19 cellular contexts compared by ENCODE assay signal in genomic region chr1:203777596-203777995, GRCh38. TPM values are rescaled to one million over a fixed set of nuclear protein-coding genes. Genes with fewer than 3 reads are reported as not detected.
"Had no signal": no experiment of that assay in that cellular context is flagged by ENCODE, and none has a peak within 500 bp of the region (broad histone marks: within the 10 kb centered on the region; RNA-seq: fewer than 3 reads in every experiment).

No MANE protein-coding gene starts in this region.

- H3K4me3 Mint-ChIP-seq: activated naive CD4-positive, alpha-beta T cell treated with anti-CD3 and anti-CD28 coated beads for 36 hours; central memory CD8-positive, alpha-beta T cell; nephron progenitor cell; stimulated activated naive CD8-positive, alpha-beta T cell treated with anti-CD3 and anti-CD28 coated beads, Interleukin-15, amount 100 ng/mL, for 72 hours; T-cell; T-helper 2 cell treated with Interferon-gamma antibody and Interleukin-4, amounts not matched to agents 5 μg/mL and 100 μg/mL, for 36 hours had no signal

- H3K27ac Mint-ChIP-seq: activated naive CD4-positive, alpha-beta T cell treated with anti-CD3 and anti-CD28 coated beads for 36 hours; nephron progenitor cell; stimulated activated naive CD8-positive, alpha-beta T cell treated with anti-CD3 and anti-CD28 coated beads, Interleukin-15, amount 100 ng/mL, for 72 hours; T-helper 2 cell treated with Interferon-gamma antibody and Interleukin-4, amounts not matched to agents 5 μg/mL and 100 μg/mL, for 36 hours had no signal

- H3K4me3 ChIP-seq: colonic mucosa, dorsolateral prefrontal cortex, esophagus squamous epithelium, gastroesophageal sphincter, pancreas, psoas muscle, right atrium auricular region, tibial artery had no signal

- H3K36me3 ChIP-seq: colonic mucosa, esophagus squamous epithelium, gastroesophageal sphincter, pancreas, right atrium auricular region, tibial artery had no signal

- H3K9me3 Mint-ChIP-seq: activated naive CD4-positive, alpha-beta T cell treated with anti-CD3 and anti-CD28 coated beads for 36 hours; central memory CD8-positive, alpha-beta T cell; nephron progenitor cell; stimulated activated naive CD8-positive, alpha-beta T cell treated with anti-CD3 and anti-CD28 coated beads, Interleukin-15, amount 100 ng/mL, for 72 hours; T-cell; T-helper 2 cell treated with Interferon-gamma antibody and Interleukin-4, amounts not matched to agents 5 μg/mL and 100 μg/mL, for 36 hours had no signal

- H3K27me3 Mint-ChIP-seq: central memory CD8-positive, alpha-beta T cell; stimulated activated naive CD8-positive, alpha-beta T cell treated with anti-CD3 and anti-CD28 coated beads, Interleukin-15, amount 100 ng/mL, for 72 hours; T-cell had no signal

- H3K27me3 ChIP-seq: colonic mucosa, dorsolateral prefrontal cortex, esophagus squamous epithelium, gastroesophageal sphincter, pancreas, right atrium auricular region, tibial artery had no signal

- DNase-seq: activated CD4-positive, alpha-beta T cell treated with anti-CD3 and anti-CD28 coated beads for 1 hour; activated naive CD4-positive, alpha-beta T cell treated with anti-CD3 and anti-CD28 coated beads for 36 hours; colonic mucosa; dorsolateral prefrontal cortex; esophagus squamous epithelium; head of caudate nucleus; hypothalamus; left cardiac atrium; nephron progenitor cell; pancreas; psoas muscle; stimulated activated naive CD8-positive, alpha-beta T cell treated with anti-CD3 and anti-CD28 coated beads, Interleukin-15, amount 100 ng/mL, for 72 hours; T-cell had no signal

- FAIRE-seq: astrocyte, pancreas had no signal

- ATAC-seq: gastroesophageal sphincter; pancreas; psoas muscle; stimulated activated naive CD8-positive, alpha-beta T cell treated with anti-CD3 and anti-CD28 coated beads, Interleukin-15, amount 100 ng/mL, for 72 hours; T-cell had no signal

RNA-seq across cellular contexts. Expression of gene LAX1, which starts 12.6 kb away (rescaled TPM):
- total RNA-seq: astrocyte, right atrium auricular region had no signal
